In the genomic region with DNA sequence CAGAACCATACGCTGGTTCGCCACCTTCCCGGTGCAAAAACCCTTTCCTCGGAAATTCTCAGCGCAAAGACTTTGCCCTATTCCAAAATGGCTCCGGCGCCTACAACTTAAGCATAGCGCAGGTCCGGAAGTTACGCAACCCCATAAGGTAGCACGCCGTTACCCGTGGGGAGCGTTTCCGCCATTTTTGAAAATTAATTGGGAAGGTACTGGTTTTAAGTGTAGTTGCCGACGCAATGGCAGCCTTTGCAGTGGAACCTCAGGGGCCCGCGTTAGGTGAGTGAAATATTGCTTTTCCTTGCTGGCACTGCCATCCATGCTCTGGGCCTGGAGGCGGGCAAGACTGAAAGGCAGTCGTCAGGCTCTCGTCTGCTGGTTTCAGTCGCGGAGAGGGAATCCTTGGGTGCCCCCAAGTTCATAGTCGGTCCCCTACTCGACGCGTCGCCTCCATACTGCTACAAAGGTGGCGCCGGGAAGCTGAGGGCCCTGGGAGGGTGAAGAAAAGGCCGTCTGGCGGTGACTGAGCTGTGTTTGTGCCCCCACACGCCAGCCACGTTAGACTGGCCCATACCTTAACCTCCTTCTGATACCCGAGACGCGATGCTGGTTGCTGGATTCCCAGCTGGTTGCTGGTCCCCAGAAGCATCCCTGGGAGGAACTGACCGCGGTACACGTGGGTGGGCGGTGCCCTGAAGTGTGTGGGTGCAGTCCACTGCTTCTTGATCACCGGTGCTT, we compare ENCODE assay signal across 8 cellular contexts. TPM values are rescaled to one million over a fixed set of nuclear protein-coding genes. Genes with fewer than 3 reads are reported as not detected.
A peak's percentile ranks its signal among the peaks of the same experiment; 100 is the strongest.
DNase-seq lines count a peak whose midpoint lies in the region; ATAC-seq, FAIRE-seq and TF ChIP-seq lines count a peak whose summit lies in the region.

A gene with protein sequence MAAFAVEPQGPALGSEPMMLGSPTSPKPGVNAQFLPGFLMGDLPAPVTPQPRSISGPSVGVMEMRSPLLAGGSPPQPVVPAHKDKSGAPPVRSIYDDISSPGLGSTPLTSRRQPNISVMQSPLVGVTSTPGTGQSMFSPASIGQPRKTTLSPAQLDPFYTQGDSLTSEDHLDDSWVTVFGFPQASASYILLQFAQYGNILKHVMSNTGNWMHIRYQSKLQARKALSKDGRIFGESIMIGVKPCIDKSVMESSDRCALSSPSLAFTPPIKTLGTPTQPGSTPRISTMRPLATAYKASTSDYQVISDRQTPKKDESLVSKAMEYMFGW (plus strand): TSS at position 222 of the 735 bp plus-strand sequence. CDS start 15 bp downstream, at position 237.

- FAIRE-seq in kidney (lab: Jason Lieb, UNC) = peak; percentile 89

- peak within 1 kb of the TSS; percentile 95 for H3K4me3 Mint-ChIP-seq in chondrocyte (ENCODE audit: unreplicated experiment)

- H3K27ac ChIP-seq in kidney (ENCODE audit: low read depth in 2 of 2, low read length in 2 of 2) = peak within 1 kb of the TSS; percentile 71 to 78

- no peaks in the 10 kb centered on the region for H3K36me3 Mint-ChIP-seq in chondrocyte (ENCODE audit: low read depth)

- no peak for TF ChIP-seq CTCF in AG10803 (conservative IDR thresholded peaks at IDR 0.05; ENCODE audit: low read length)
- no peak for TF ChIP-seq CTCF in chondrocyte (IDR thresholded peaks at IDR 0.05)
- TF ChIP-seq CTCF in kidney (IDR thresholded peaks at IDR 0.05; ENCODE audit: borderline replicate concordance, extremely low read depth, insufficient read depth) = no peak

- H3K9me3 ChIP-seq in kidney (ENCODE audit: control insufficient read depth in 1 of 2, low read length in 2 of 2) = no peaks in the 10 kb centered on the region

- H3K4me3 ChIP-seq in AG10803 (ENCODE audit: low read length) = peak within 1 kb of the TSS; percentile 93
- peak within 1 kb of the TSS; percentile 86 to 94 for H3K4me3 ChIP-seq in kidney (ENCODE audit: low read length in 2 of 2)

- intact Hi-C loops in kidney (cut with DNase I) = no loop called here

- H3K9me3 Mint-ChIP-seq in chondrocyte (ENCODE audit: low read depth) = no peaks in the 10 kb centered on the region

- peaks cover 2% of the 10 kb centered on the region for H3K27me3 Mint-ChIP-seq in chondrocyte (ENCODE audit: low read depth)

- H3K4me1 Mint-ChIP-seq in chondrocyte (ENCODE audit: low read depth) = peaks cover 25% of the 10 kb centered on the region

- peak; percentile 65 for TF ChIP-seq POLR2A in GM19099 (IDR thresholded peaks at IDR 0.05; ENCODE audit: extremely low read depth, insufficient read length, low read depth)

- no peaks in the 10 kb centered on the region for H3K36me3 ChIP-seq in kidney (ENCODE audit: control insufficient read depth in 1 of 2, insufficient read depth in 2 of 2, low read length in 2 of 2)

- H3K27ac Mint-ChIP-seq in chondrocyte (ENCODE audit: unreplicated experiment) = peak within 1 kb of the TSS; percentile 99

- H3K9ac ChIP-seq in kidney (ENCODE audit: low read length in 2 of 2) = peak within 1 kb of the TSS; percentile 68 to 88

- peaks cover 0 to 5% of the 10 kb centered on the region in 2 donors for H3K4me1 ChIP-seq in kidney (ENCODE audit: control insufficient read depth in 1 of 2, insufficient read depth in 1 of 2, low read depth in 1 of 2, low read length in 2 of 2)

- peak; percentile 88 for ATAC-seq in HG03432 (IDR thresholded peaks at IDR 0.05; ENCODE audit: unreplicated experiment)

- peak; percentile 80 for DNase-seq in AG10803 (ENCODE audit: low read depth)
- peak; percentile 98 for DNase-seq in NCI-H510A (lab: John Stamatoyannopoulos, UW)
- peak; percentile 74 for DNase-seq in activated CD4-positive, alpha-beta T cell treated with anti-CD3 and anti-CD28 coated beads for 1 hour
- DNase-seq in chondrocyte (ENCODE audit: low spot score) = peak; percentile 87
- DNase-seq in kidney = peak; percentile 86
- peak; percentile 85 for DNase-seq in stimulated activated CD4-positive, alpha-beta T cell treated with anti-CD3 and anti-CD28 coated beads, Interleukin-15, amount 100 ng/mL, for 24 hours

RNA-seq across cellular contexts. Expression of the gene that starts here (rescaled TPM):
- total RNA-seq in chondrocyte (7.5 to 9.8 TPM (median 8.5 TPM) in 3 replicates), kidney (17.9 TPM)
- 12.3 TPM for polyA plus RNA-seq in kidney (ENCODE audit: insufficient read depth, low read depth, low replicate concordance)

Comparison
In these comparisons a context has a peak if more than half of its experiments do, and no peak if none do; other contexts are left out.
1. Peak in every context shown above with its lines: DNase-seq, ATAC-seq, H3K4me3 ChIP-seq and H3K27ac ChIP-seq.